27 cellular contexts compared by ENCODE assay signal in genomic region chr2:94872676-94873361, GRCh38. TPM values are rescaled to one million over a fixed set of nuclear protein-coding genes. Genes with fewer than 3 reads are reported as not detected.
"Had no signal": no experiment of that assay in that cellular context is flagged by ENCODE, and none has a peak within 500 bp of the region (broad histone marks: within the 10 kb centered on the region; RNA-seq: fewer than 3 reads in every experiment).

No MANE protein-coding gene starts in this region.

- H3K27ac Mint-ChIP-seq: activated CD8-positive, alpha-beta T cell treated with anti-CD3 and anti-CD28 coated beads for 36 hours; activated naive CD4-positive, alpha-beta T cell treated with anti-CD3 and anti-CD28 coated beads, Interleukin-2, amount 50 U/mL, for 24 hours; activated T-cell treated with anti-CD3 and anti-CD28 coated beads, Interleukin-2, amount 50 U/mL, for 24 hours; activated T-helper 1 cell treated with anti-CD3 and anti-CD28 coated beads, Interleukin-12 subunit alpha, Interleukin-12 subunit beta, Interleukin-2, Interleukin-4 antibody, amounts not matched to agents 30 ng/mL and 10 ng/mL and 1 ng/mL, durations not matched to agents 14 hours and 24 hours and 36 hours; T-helper 17 cell had no signal

- H3K36me3 Mint-ChIP-seq: activated naive CD4-positive, alpha-beta T cell treated with anti-CD3 and anti-CD28 coated beads, Interleukin-2, amount 50 U/mL, for 24 hours had no signal

- H3K36me3 ChIP-seq: brain microvascular endothelial cell, MG63, SJSA1 had no signal

- H3K4me3 ChIP-seq: MG63, SJSA1 had no signal

- H3K27ac ChIP-seq: brain microvascular endothelial cell, SJSA1 had no signal

- H3K9me3 Mint-ChIP-seq: activated CD8-positive, alpha-beta T cell treated with anti-CD3 and anti-CD28 coated beads for 36 hours; activated naive CD4-positive, alpha-beta T cell treated with anti-CD3 and anti-CD28 coated beads, Interleukin-2, amount 50 U/mL, for 24 hours; activated T-cell treated with anti-CD3 and anti-CD28 coated beads, Interleukin-2, amount 50 U/mL, for 24 hours; activated T-helper 1 cell treated with anti-CD3 and anti-CD28 coated beads, Interleukin-12 subunit alpha, Interleukin-12 subunit beta, Interleukin-2, Interleukin-4 antibody, amounts not matched to agents 30 ng/mL and 10 ng/mL and 1 ng/mL, durations not matched to agents 14 hours and 24 hours and 36 hours had no signal

- H3K27me3 ChIP-seq: brain microvascular endothelial cell, SJSA1 had no signal

- H3K4me3 Mint-ChIP-seq: activated CD8-positive, alpha-beta T cell treated with anti-CD3 and anti-CD28 coated beads for 36 hours; activated naive CD4-positive, alpha-beta T cell treated with anti-CD3 and anti-CD28 coated beads, Interleukin-2, amount 50 U/mL, for 24 hours; activated T-cell treated with anti-CD3 and anti-CD28 coated beads, Interleukin-2, amount 50 U/mL, for 24 hours; activated T-helper 1 cell treated with anti-CD3 and anti-CD28 coated beads, Interleukin-12 subunit alpha, Interleukin-12 subunit beta, Interleukin-2, Interleukin-4 antibody, amounts not matched to agents 30 ng/mL and 10 ng/mL and 1 ng/mL, durations not matched to agents 14 hours and 24 hours and 36 hours; T-helper 17 cell had no signal

- H3K4me1 Mint-ChIP-seq: activated naive CD4-positive, alpha-beta T cell treated with anti-CD3 and anti-CD28 coated beads, Interleukin-2, amount 50 U/mL, for 24 hours; T-helper 17 cell had no signal

- FAIRE-seq: TTC549 had no signal

- ATAC-seq: activated CD8-positive, alpha-beta T cell treated with anti-CD3 and anti-CD28 coated beads for 36 hours; T-helper 17 cell had no signal

- DNase-seq: activated CD4-positive, alpha-beta T cell treated with anti-CD3 and anti-CD28 coated beads, Interleukin-2, amount 50 U/mL, for 1 hour; activated CD4-positive, CD25-positive, alpha-beta regulatory T cell; activated CD8-positive, alpha-beta T cell treated with anti-CD3 and anti-CD28 coated beads for 36 hours; activated effector memory CD4-positive, alpha-beta T cell treated with Interleukin-2 at 50 U/mL for 16 hours; activated naive CD4-positive, alpha-beta T cell; activated T-cell treated with anti-CD3 and anti-CD28 coated beads, Interleukin-2, amount 50 U/mL, for 24 hours; amygdala; brain microvascular endothelial cell; MG63; MV-4-11; NCI-H1092 treated with DMSO at 0.1 percent for 48 hours; NCI-H1417 treated with DMSO at 0.1 percent for 48 hours; NCI-H1694; NCI-H2029; NCI-H2107; NCI-H345; NCI-H510A; NCI-H526 treated with DMSO at 0.1 percent for 48 hours; OCI-M1; Right ventricle myocardium superior; RPMI8226; T-helper 17 cell; T-helper 9 cell had no signal

- H3K9me3 ChIP-seq: MG63, SJSA1 had no signal

RNA-seq across cellular contexts. Expression of gene TEKT4, which starts 1.6 kb away (rescaled TPM):
- total RNA-seq: activated CD8-positive, alpha-beta T cell treated with anti-CD3 and anti-CD28 coated beads for 36 hours; Right ventricle myocardium superior; SJSA1; T-helper 17 cell had no signal
